ENCODE assay signal across 1 cellular context in the genomic region with DNA sequence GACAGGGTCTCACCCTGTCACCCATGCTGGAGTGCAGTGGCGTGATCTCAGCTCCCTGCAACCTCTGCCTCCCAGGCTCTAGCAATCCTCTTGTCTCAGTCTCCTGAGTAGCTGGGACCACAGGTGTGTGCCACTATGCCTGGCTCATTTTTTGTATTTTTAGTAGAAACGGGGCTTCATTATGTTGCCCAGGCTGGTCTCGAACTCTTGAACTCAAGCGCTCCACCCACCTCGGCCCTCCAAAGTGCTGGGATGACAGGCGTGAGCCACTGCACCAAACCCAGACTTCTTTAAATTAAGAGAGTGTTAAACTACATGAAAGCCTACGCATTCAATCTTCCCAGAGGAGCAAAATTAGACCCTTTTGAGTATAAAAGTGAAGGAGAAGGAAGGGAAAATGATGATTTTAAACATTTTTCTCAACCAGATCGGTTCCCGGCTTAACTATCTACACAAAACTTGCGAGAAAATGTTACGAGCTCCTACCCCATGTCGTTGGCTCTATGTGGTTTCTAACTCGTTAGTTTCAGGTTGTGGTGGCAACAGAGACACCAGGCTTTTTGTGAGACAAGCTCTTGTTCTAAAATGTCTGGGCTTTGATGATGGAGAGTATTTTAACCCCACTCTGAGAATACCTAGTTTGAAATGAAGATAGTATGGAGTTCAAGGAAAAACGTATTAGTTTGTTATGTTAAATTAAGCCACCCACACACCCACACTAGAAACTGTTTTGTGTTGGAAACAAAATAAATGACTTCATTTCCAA.
TF ChIP-seq lines count a peak whose summit lies in the region.

No MANE protein-coding gene starts in this region.

TF ChIP-seq in WTC11, 78 proteins besides CTCF, POLR2A, EP300 and RAD21 (continued from another document):
- TF ChIP-seq, protein P1, sequence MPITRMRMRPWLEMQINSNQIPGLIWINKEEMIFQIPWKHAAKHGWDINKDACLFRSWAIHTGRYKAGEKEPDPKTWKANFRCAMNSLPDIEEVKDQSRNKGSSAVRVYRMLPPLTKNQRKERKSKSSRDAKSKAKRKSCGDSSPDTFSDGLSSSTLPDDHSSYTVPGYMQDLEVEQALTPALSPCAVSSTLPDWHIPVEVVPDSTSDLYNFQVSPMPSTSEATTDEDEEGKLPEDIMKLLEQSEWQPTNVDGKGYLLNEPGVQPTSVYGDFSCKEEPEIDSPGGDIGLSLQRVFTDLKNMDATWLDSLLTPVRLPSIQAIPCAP (CRISPR knock-in tag; IDR thresholded peaks at IDR 0.05): no peak
- TF ChIP-seq ATF1 (CRISPR knock-in tag; IDR thresholded peaks at IDR 0.05): no peak
- TF ChIP-seq, protein P2, sequence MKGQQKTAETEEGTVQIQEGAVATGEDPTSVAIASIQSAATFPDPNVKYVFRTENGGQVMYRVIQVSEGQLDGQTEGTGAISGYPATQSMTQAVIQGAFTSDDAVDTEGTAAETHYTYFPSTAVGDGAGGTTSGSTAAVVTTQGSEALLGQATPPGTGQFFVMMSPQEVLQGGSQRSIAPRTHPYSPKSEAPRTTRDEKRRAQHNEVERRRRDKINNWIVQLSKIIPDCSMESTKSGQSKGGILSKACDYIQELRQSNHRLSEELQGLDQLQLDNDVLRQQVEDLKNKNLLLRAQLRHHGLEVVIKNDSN (CRISPR knock-in tag; IDR thresholded peaks at IDR 0.05): no peak
